9 cellular contexts compared by ENCODE assay signal in genomic region chr6:5674723-5675122, GRCh38.
"Had no signal": no experiment of that assay in that cellular context is flagged by ENCODE, and none has a peak within 500 bp of the region (broad histone marks: within the 10 kb centered on the region; RNA-seq: fewer than 3 reads in every experiment).

No MANE protein-coding gene starts in this region.

- ATAC-seq: left cardiac atrium, natural killer cell had no signal

- DNase-seq: activated CD4-positive, alpha-beta T cell treated with anti-CD3 and anti-CD28 coated beads, Interleukin-2, amount 50 U/mL, for 48 hours; effector memory CD4-positive, alpha-beta T cell; left cardiac atrium; natural killer cell; stimulated activated CD4-positive, alpha-beta T cell treated with anti-CD3 and anti-CD28 coated beads, Interleukin-15, amount 100 ng/mL, for 24 hours; stimulated activated CD4-positive, alpha-beta T cell treated with anti-CD3 and anti-CD28 coated beads, Interleukin-2, amount 100 ng/mL, for 48 hours; T-helper 2 cell; uterus; WERI-Rb-1 had no signal
